In genomic region chr16:74984670-74985411, GRCh38 we compare ENCODE assay signal across 1 cellular context.
TF ChIP-seq lines count a peak whose summit lies in the region.

A gene with protein sequence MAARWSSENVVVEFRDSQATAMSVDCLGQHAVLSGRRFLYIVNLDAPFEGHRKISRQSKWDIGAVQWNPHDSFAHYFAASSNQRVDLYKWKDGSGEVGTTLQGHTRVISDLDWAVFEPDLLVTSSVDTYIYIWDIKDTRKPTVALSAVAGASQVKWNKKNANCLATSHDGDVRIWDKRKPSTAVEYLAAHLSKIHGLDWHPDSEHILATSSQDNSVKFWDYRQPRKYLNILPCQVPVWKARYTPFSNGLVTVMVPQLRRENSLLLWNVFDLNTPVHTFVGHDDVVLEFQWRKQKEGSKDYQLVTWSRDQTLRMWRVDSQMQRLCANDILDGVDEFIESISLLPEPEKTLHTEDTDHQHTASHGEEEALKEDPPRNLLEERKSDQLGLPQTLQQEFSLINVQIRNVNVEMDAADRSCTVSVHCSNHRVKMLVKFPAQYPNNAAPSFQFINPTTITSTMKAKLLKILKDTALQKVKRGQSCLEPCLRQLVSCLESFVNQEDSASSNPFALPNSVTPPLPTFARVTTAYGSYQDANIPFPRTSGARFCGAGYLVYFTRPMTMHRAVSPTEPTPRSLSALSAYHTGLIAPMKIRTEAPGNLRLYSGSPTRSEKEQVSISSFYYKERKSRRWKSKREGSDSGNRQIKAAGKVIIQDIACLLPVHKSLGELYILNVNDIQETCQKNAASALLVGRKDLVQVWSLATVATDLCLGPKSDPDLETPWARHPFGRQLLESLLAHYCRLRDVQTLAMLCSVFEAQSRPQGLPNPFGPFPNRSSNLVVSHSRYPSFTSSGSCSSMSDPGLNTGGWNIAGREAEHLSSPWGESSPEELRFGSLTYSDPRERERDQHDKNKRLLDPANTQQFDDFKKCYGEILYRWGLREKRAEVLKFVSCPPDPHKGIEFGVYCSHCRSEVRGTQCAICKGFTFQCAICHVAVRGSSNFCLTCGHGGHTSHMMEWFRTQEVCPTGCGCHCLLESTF (minus strand): TSS chr16:74985123. CDS start chr16:74985017, 106 bp downstream.

TF ChIP-seq in A549, 52 proteins besides CTCF, POLR2A, EP300 and RAD21 (continued from another document):
- TF ChIP-seq PBX3 (IDR thresholded peaks at IDR 0.05), result no peak
- TF ChIP-seq TFCP2L1 (CRISPR knock-in tag; IDR thresholded peaks at IDR 0.05), result peak; percentile 63; the same call in 1 of the 2 replicates
- 0 out of 2 replicates have a peak, but pooled peaks have one; percentile 30 for TF ChIP-seq GATA3 (IDR thresholded peaks at IDR 0.05; ENCODE audit: borderline replicate concordance)
- no peak for TF ChIP-seq KDM5A (IDR thresholded peaks at IDR 0.05)
- no peak for TF ChIP-seq FOXS1 (CRISPR knock-in tag; IDR thresholded peaks at IDR 0.05)
- TF ChIP-seq SMC3 (IDR thresholded peaks at IDR 0.05), result no peak
- peak; percentile 81 for TF ChIP-seq CHD2 (IDR thresholded peaks at IDR 0.05; ENCODE audit: low read length, partially characterized antibody)
- TF ChIP-seq NR3C1 (IDR thresholded peaks at IDR 0.05), result no peak
TF ChIP-seq in A549: peak in this region for 9.
